In genomic region chr13:101301053-101301452, GRCh38 we compare ENCODE assay signal across 23 cellular contexts.
"Had no signal": no experiment of that assay in that cellular context is flagged by ENCODE, and none has a peak within 500 bp of the region (broad histone marks: within the 10 kb centered on the region; RNA-seq: fewer than 3 reads in every experiment).

No MANE protein-coding gene starts in this region.

- H3K36me3 ChIP-seq: sigmoid colon, tibial nerve, upper lobe of right lung, uterus had no signal

- H3K9me3 Mint-ChIP-seq: effector memory CD8-positive, alpha-beta T cell; mesothelial cell of epicardium; neural crest cell; stimulated activated memory B cell treated with anti-CD40 and anti-IgM and Interleukin-4, amounts not matched to agents 10 μg/mL and 1 μg/mL and 100 μg/mL, for 72 hours had no signal

- H3K27ac ChIP-seq: parathyroid adenoma, sigmoid colon, testis, tibial nerve, upper lobe of right lung, uterus had no signal

- H3K27ac Mint-ChIP-seq: effector memory CD8-positive, alpha-beta T cell; mesothelial cell of epicardium; naive B cell; natural killer cell treated with Interleukin-12 subunit alpha and Interleukin-12 subunit beta and Interleukin-15 and Interleukin-18, amount 100 ng/mL, for 72 hours; progenitor cell of endocrine pancreas; stimulated activated memory B cell treated with anti-CD40 and anti-IgM and Interleukin-4, amounts not matched to agents 10 μg/mL and 1 μg/mL and 100 μg/mL, for 72 hours had no signal

- ATAC-seq: effector memory CD8-positive, alpha-beta T cell; left lobe of liver; mucosa of descending colon; natural killer cell treated with Interleukin-12 subunit alpha and Interleukin-12 subunit beta and Interleukin-15 and Interleukin-18, amount 100 ng/mL, for 72 hours; stimulated activated memory B cell treated with anti-CD40 and anti-IgM and Interleukin-4, amounts not matched to agents 10 μg/mL and 1 μg/mL and 100 μg/mL, for 72 hours; stimulated activated naive CD8-positive, alpha-beta T cell treated with anti-CD3 and anti-CD28 coated beads, Interleukin-15, Interleukin-2, amounts not matched to agents 100 U/mL and 50 U/mL, for 24 hours; upper lobe of right lung had no signal

- H3K27me3 Mint-ChIP-seq: effector memory CD8-positive, alpha-beta T cell; naive B cell; natural killer cell treated with Interleukin-12 subunit alpha and Interleukin-12 subunit beta and Interleukin-15 and Interleukin-18, amount 100 ng/mL, for 72 hours; progenitor cell of endocrine pancreas; stimulated activated memory B cell treated with anti-CD40 and anti-IgM and Interleukin-4, amounts not matched to agents 10 μg/mL and 1 μg/mL and 100 μg/mL, for 72 hours had no signal

- H3K27me3 ChIP-seq: sigmoid colon, testis, tibial nerve, upper lobe of right lung, uterus had no signal

- H3K4me1 ChIP-seq: parathyroid adenoma, sigmoid colon, testis, tibial nerve, upper lobe of right lung, uterus had no signal

- H2AFZ ChIP-seq: parathyroid adenoma had no signal

- H3K9ac ChIP-seq: parathyroid adenoma had no signal

- DNase-seq: cortex of kidney; effector memory CD8-positive, alpha-beta T cell; hypothalamus; kidney; mesenchymal stem cell; mucosa of descending colon; naive B cell; sigmoid colon; stimulated activated CD4-positive, alpha-beta T cell treated with anti-CD3 and anti-CD28 coated beads, Interleukin-2, amount 100 ng/mL, for 24 hours; stimulated activated CD4-positive, alpha-beta T cell treated with anti-CD3 and anti-CD28 coated beads, Interleukin-4, amount 100 ng/mL, for 4 hours; stimulated activated naive CD8-positive, alpha-beta T cell treated with anti-CD3 and anti-CD28 coated beads, Interleukin-15, Interleukin-2, amounts not matched to agents 100 U/mL and 50 U/mL, for 24 hours; substantia nigra; testis; upper lobe of right lung; uterus had no signal

- H3K9me3 ChIP-seq: mucosa of descending colon, sigmoid colon, testis, tibial nerve, upper lobe of right lung, uterus had no signal

- H3K4me3 ChIP-seq: mucosa of descending colon, sigmoid colon, testis, tibial nerve, upper lobe of right lung, uterus had no signal

- H3K4me1 Mint-ChIP-seq: mesothelial cell of epicardium; naive B cell; neural crest cell; stimulated activated memory B cell treated with anti-CD40 and anti-IgM and Interleukin-4, amounts not matched to agents 10 μg/mL and 1 μg/mL and 100 μg/mL, for 72 hours had no signal

- H3K4me3 Mint-ChIP-seq: effector memory CD8-positive, alpha-beta T cell; mesothelial cell of epicardium; naive B cell; natural killer cell treated with Interleukin-12 subunit alpha and Interleukin-12 subunit beta and Interleukin-15 and Interleukin-18, amount 100 ng/mL, for 72 hours; neural crest cell; stimulated activated memory B cell treated with anti-CD40 and anti-IgM and Interleukin-4, amounts not matched to agents 10 μg/mL and 1 μg/mL and 100 μg/mL, for 72 hours had no signal

- H3K36me3 Mint-ChIP-seq: mesothelial cell of epicardium; naive B cell; natural killer cell treated with Interleukin-12 subunit alpha and Interleukin-12 subunit beta and Interleukin-15 and Interleukin-18, amount 100 ng/mL, for 72 hours; stimulated activated memory B cell treated with anti-CD40 and anti-IgM and Interleukin-4, amounts not matched to agents 10 μg/mL and 1 μg/mL and 100 μg/mL, for 72 hours had no signal
